Comparison of ENCODE assay signal across 29 cellular contexts in the genomic region with DNA sequence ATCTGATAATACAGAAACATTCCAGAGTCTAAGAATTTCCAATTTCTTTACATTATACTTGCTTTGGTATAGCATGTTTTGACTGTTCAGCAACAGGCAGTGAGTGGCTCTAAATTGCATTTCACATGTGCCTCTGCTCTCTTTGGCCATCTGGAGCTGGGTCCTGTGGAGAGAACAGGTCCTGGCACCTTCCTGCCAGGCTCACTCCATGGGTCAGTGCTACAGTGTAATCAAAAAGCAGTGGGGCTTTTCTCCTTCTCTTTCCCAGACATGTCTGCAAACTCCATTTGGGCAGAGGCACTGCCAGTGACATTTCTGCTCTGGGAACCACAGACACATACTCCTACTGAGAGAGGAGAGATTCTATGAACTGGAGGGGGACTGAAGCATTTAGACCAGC.
DNase-seq lines count a peak whose midpoint lies in the region; ATAC-seq, FAIRE-seq and TF ChIP-seq lines count a peak whose summit lies in the region.
"Had no signal": no experiment of that assay in that cellular context is flagged by ENCODE, and none has a peak within 500 bp of the region (broad histone marks: within the 10 kb centered on the region; RNA-seq: fewer than 3 reads in every experiment).

No MANE protein-coding gene starts in this region.

- H3K27ac Mint-ChIP-seq in activated naive CD8-positive, alpha-beta T cell: peak overlapping the region; percentile 66
- no peak overlapping the region for H3K27ac Mint-ChIP-seq in activated naive CD8-positive, alpha-beta T cell treated with anti-CD3 and anti-CD28 coated beads for 36 hours
- peak overlapping the region; percentile 86 for H3K27ac Mint-ChIP-seq in activated T-helper 17 cell treated with anti-CD3 and anti-CD28 coated beads, Interleukin-2, amount 50 U/mL, for 72 hours
- peak overlapping the region; percentile 55 for H3K27ac Mint-ChIP-seq in mesothelial cell of epicardium
- peak overlapping the region; percentile 25 for H3K27ac Mint-ChIP-seq in type B pancreatic cell

- TF ChIP-seq CTCF in mesothelial cell of epicardium (IDR thresholded peaks at IDR 0.05; ENCODE audit: unreplicated experiment) (no peak), type B pancreatic cell (conservative IDR thresholded peaks at IDR 0.05) (no peak), GM13976 (IDR thresholded peaks at IDR 0.05; ENCODE audit: borderline replicate concordance, control extremely low read depth, extremely low read depth, insufficient read depth, missing control alignments) (no peak), HepG2 (CRISPR knock-in tag; IDR thresholded peaks at IDR 0.05) (no peak)

- TF ChIP-seq EP300 in HepG2 (IDR thresholded peaks at IDR 0.05; ENCODE audit: low read depth in 2 of 2, low read length in 2 of 2): no peak
- no peak for TF ChIP-seq EP300 in HepG2 (CRISPR knock-in tag; IDR thresholded peaks at IDR 0.05; ENCODE audit: borderline replicate concordance)

- no peaks in the 10 kb centered on the region for H3K9me3 Mint-ChIP-seq in activated naive CD8-positive, alpha-beta T cell (ENCODE audit: low read depth)
- H3K9me3 Mint-ChIP-seq in activated naive CD8-positive, alpha-beta T cell treated with anti-CD3 and anti-CD28 coated beads for 36 hours: no peaks in the 10 kb centered on the region
- H3K9me3 Mint-ChIP-seq in activated T-helper 17 cell treated with anti-CD3 and anti-CD28 coated beads, Interleukin-2, amount 50 U/mL, for 72 hours: no peaks in the 10 kb centered on the region
- no peaks in the 10 kb centered on the region for H3K9me3 Mint-ChIP-seq in mesothelial cell of epicardium
- H3K9me3 Mint-ChIP-seq in type B pancreatic cell: no peaks in the 10 kb centered on the region

- no peaks in the 10 kb centered on the region for H4K20me1 ChIP-seq in HepG2 (ENCODE audit: insufficient read depth, low read length)

- H2AFZ ChIP-seq in HepG2 (ENCODE audit: low read length): no peak overlapping the region

- peaks cover 0 to 1% of the 10 kb centered on the region in 2 experiments; a peak in 3 of 5 replicates for H3K36me3 ChIP-seq in HepG2 (replicated peaks in 1 of 2; ENCODE audit: control insufficient read depth in 1 of 2, insufficient read depth in 2 of 2, low read length in 2 of 2)
- H3K36me3 ChIP-seq: HAP-1 had no signal

- no peak for TF ChIP-seq RAD21 in HepG2 (CRISPR knock-in tag; IDR thresholded peaks at IDR 0.05)

- H3K4me3 Mint-ChIP-seq in activated naive CD8-positive, alpha-beta T cell: no peak overlapping the region
- no peak overlapping the region for H3K4me3 Mint-ChIP-seq in activated naive CD8-positive, alpha-beta T cell treated with anti-CD3 and anti-CD28 coated beads for 36 hours
- no peak overlapping the region for H3K4me3 Mint-ChIP-seq in activated T-helper 17 cell treated with anti-CD3 and anti-CD28 coated beads, Interleukin-2, amount 50 U/mL, for 72 hours
- H3K4me3 Mint-ChIP-seq in mesothelial cell of epicardium (no peak overlapping the region), type B pancreatic cell (no peak overlapping the region)

- FAIRE-seq in HepG2 (lab: Jason Lieb, UNC): no peak

- H3K9me3 ChIP-seq in HepG2 (ENCODE audit: low read length): no peaks in the 10 kb centered on the region
- H3K9me3 ChIP-seq: BE2C, HAP-1, left lung, spleen, upper lobe of left lung had no signal

- intact Hi-C loops in HepG2 (cut with micrococcal nuclease; ENCODE audit: unreplicated experiment): no loop called here

- BruUV-seq in HepG2 (replicated peaks; lab: Mats Ljungman, UMichigan): no TSS peak

- no peak overlapping the region for H3K27ac ChIP-seq in HepG2 (ENCODE audit: extremely low read length, insufficient read depth, low read length)
- H3K27ac ChIP-seq: left lung, spleen, upper lobe of left lung had no signal

- H3K27me3 Mint-ChIP-seq in activated naive CD8-positive, alpha-beta T cell: no peaks in the 10 kb centered on the region
- H3K27me3 Mint-ChIP-seq in activated naive CD8-positive, alpha-beta T cell treated with anti-CD3 and anti-CD28 coated beads for 36 hours: no peaks in the 10 kb centered on the region
- no peaks in the 10 kb centered on the region for H3K27me3 Mint-ChIP-seq in activated T-helper 17 cell treated with anti-CD3 and anti-CD28 coated beads, Interleukin-2, amount 50 U/mL, for 72 hours
- H3K27me3 Mint-ChIP-seq in mesothelial cell of epicardium (ENCODE audit: low read depth) (no peaks in the 10 kb centered on the region), type B pancreatic cell (no peaks in the 10 kb centered on the region)

- no peaks in the 10 kb centered on the region for H3K27me3 ChIP-seq in HepG2 (ENCODE audit: control insufficient read depth in 1 of 2, insufficient read depth in 2 of 2, low read length in 2 of 2)
- H3K27me3 ChIP-seq: BE2C, dorsolateral prefrontal cortex, left lung, spleen, upper lobe of left lung had no signal

- in situ Hi-C loops in GM13976 (cut with MboI; ENCODE audit: low sequenced_read_pairs, unreplicated experiment) (no loop called here), HepG2 (cut with HindIII; ENCODE audit: extremely low pct_ligation_motif_present, low pct_unique_long_range_greater_than_20kb) (no loop called here)

- no peak overlapping the region for H3K4me2 ChIP-seq in HepG2 (ENCODE audit: low read depth, low read length)

- POLR2A ChIA-PET in HepG2 (lab: Yijun Ruan, JAX): no interaction called here

- H3K9ac ChIP-seq in HepG2 (ENCODE audit: insufficient read depth, low read depth, low read length): no peak overlapping the region

- peaks cover 16% of the 10 kb centered on the region for H3K36me3 Mint-ChIP-seq in activated naive CD8-positive, alpha-beta T cell
- peaks cover 40% of the 10 kb centered on the region for H3K36me3 Mint-ChIP-seq in activated naive CD8-positive, alpha-beta T cell treated with anti-CD3 and anti-CD28 coated beads for 36 hours
- H3K36me3 Mint-ChIP-seq in activated T-helper 17 cell treated with anti-CD3 and anti-CD28 coated beads, Interleukin-2, amount 50 U/mL, for 72 hours (ENCODE audit: low read depth): peaks cover 98% of the 10 kb centered on the region
- H3K36me3 Mint-ChIP-seq in mesothelial cell of epicardium: peaks cover 24% of the 10 kb centered on the region
- H3K36me3 Mint-ChIP-seq in type B pancreatic cell: peaks cover 41% of the 10 kb centered on the region

- H3K4me1 ChIP-seq in HepG2 (ENCODE audit: insufficient read depth, low read length): peaks cover 57% of the 10 kb centered on the region
- H3K4me1 ChIP-seq: BE2C, left lung, spleen had no signal

- H3K79me2 ChIP-seq in HepG2 (ENCODE audit: insufficient read depth, low read length): no peaks in the 10 kb centered on the region

- peaks cover 30% of the 10 kb centered on the region for H3K4me1 Mint-ChIP-seq in activated naive CD8-positive, alpha-beta T cell (ENCODE audit: low read depth)
- peaks cover 11% of the 10 kb centered on the region for H3K4me1 Mint-ChIP-seq in activated naive CD8-positive, alpha-beta T cell treated with anti-CD3 and anti-CD28 coated beads for 36 hours
- H3K4me1 Mint-ChIP-seq in activated T-helper 17 cell treated with anti-CD3 and anti-CD28 coated beads, Interleukin-2, amount 50 U/mL, for 72 hours: peaks cover 6% of the 10 kb centered on the region
- peaks cover 14% of the 10 kb centered on the region for H3K4me1 Mint-ChIP-seq in mesothelial cell of epicardium
- peaks cover 36% of the 10 kb centered on the region for H3K4me1 Mint-ChIP-seq in type B pancreatic cell (ENCODE audit: unreplicated experiment)

- no peak overlapping the region for H3K4me3 ChIP-seq in HepG2 (replicated peaks in 1 of 3; ENCODE audit: insufficient read depth in 1 of 3, low read depth in 2 of 3, low read length in 3 of 3)
- H3K4me3 ChIP-seq: HAP-1, left lung, spleen, upper lobe of left lung had no signal

- DNase-seq in activated naive CD8-positive, alpha-beta T cell treated with anti-CD3 and anti-CD28 coated beads for 36 hours: no peak
- no peak for DNase-seq in mesothelial cell of epicardium (ENCODE audit: low spot score in 2 of 2, unreplicated experiment in 2 of 2)
- no peak for DNase-seq in type B pancreatic cell (ENCODE audit: extremely low spot score, unreplicated experiment)
- no peak for DNase-seq in GM13976 (ENCODE audit: low spot score)
- no peak for DNase-seq in HepG2 (ENCODE audit: low spot score)
- DNase-seq in DMS53 (lab: John Stamatoyannopoulos, UW): no peak
- DNase-seq: activated CD8-positive, alpha-beta memory T cell treated with anti-CD3 and anti-CD28 coated beads for 24 hours; activated naive CD4-positive, alpha-beta T cell treated with anti-CD3 and anti-CD28 coated beads, Interleukin-2, amount 50 U/mL, for 16 hours; activated T-cell treated with anti-CD3 and anti-CD28 coated beads, Interleukin-2, amount 50 U/mL, for 1 hour; aorta; BE2C; central memory CD4-positive, alpha-beta T cell; COR-L47; DND-41; left lung; mesenchymal stem cell; NCI-H1092; NCI-H187 treated with DMSO at 0.1 percent for 48 hours; NCI-H526 treated with DMSO at 0.1 percent for 48 hours; posterior cingulate gyrus; right cardiac atrium; spleen; stimulated activated CD4-positive, alpha-beta T cell treated with anti-CD3 and anti-CD28 coated beads, Interleukin-2, amount 100 ng/mL, for 48 hours; T-helper 2 cell had no signal

- CTCF ChIA-PET in HepG2 (lab: Yijun Ruan, JAX; ENCODE audit: low intra/inter-chr PET ratio, low total read pairs): no interaction called here

- no peak for ATAC-seq in activated T-helper 17 cell treated with anti-CD3 and anti-CD28 coated beads, Interleukin-2, amount 50 U/mL, for 72 hours (replicated peaks)
- no peak for ATAC-seq in HepG2
- ATAC-seq: left lung, right cardiac atrium had no signal

- TF ChIP-seq POLR2A in HepG2 (IDR thresholded peaks at IDR 0.05; ENCODE audit: insufficient read depth in 1 of 2, low read depth in 2 of 2, low read length in 2 of 2): no peak

TF ChIP-seq in HepG2, 621 proteins besides CTCF, POLR2A, EP300 and RAD21 (continues in another document):
- TF ChIP-seq ZNF451 (CRISPR knock-in tag; IDR thresholded peaks at IDR 0.05): no peak
- TF ChIP-seq E2F1 (CRISPR knock-in tag; IDR thresholded peaks at IDR 0.05): no peak
- TF ChIP-seq SATB2 (CRISPR knock-in tag; IDR thresholded peaks at IDR 0.05): no peak
- TF ChIP-seq ZNF784 (CRISPR knock-in tag; IDR thresholded peaks at IDR 0.05; ENCODE audit: borderline replicate concordance): no peak
- TF ChIP-seq ZNF224 (CRISPR knock-in tag; IDR thresholded peaks at IDR 0.05): no peak
